19 cellular contexts compared by ENCODE assay signal in the genomic region with DNA sequence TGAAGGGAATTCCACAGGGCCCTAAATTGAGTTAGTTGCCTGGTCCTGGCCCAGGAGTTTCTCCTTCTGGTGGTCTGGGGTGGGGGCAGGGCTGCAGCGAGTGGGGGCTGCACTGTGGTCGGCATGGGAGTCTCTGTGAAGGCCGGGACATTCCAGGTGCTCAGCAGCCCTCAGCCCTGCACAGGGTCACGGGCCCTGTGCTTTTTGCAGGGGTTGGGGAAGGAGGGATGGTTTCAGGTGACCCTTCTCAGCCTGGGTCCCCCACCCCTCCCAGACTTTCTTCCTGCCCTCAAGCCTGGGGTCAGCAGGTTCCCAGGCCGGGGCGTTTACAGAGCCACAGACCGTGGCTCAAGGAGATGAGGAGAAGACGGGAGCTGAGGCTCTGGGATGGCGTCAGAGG. TPM values are rescaled to one million over a fixed set of nuclear protein-coding genes. Genes with fewer than 3 reads are reported as not detected.
"Had no signal": no experiment of that assay in that cellular context is flagged by ENCODE, and none has a peak within 500 bp of the region (broad histone marks: within the 10 kb centered on the region; RNA-seq: fewer than 3 reads in every experiment).

No MANE protein-coding gene starts in this region.

- H3K4me2 ChIP-seq: smooth muscle cell had no signal

- H3K4me3 Mint-ChIP-seq: effector memory CD8-positive, alpha-beta T cell; naive thymus-derived CD8-positive, alpha-beta T cell; stimulated activated effector memory CD8-positive, alpha-beta T cell treated with anti-CD3 and anti-CD28 coated beads, Interleukin-12 subunit alpha, Interleukin-12 subunit beta, amount 100 ng/mL, for 72 hours had no signal

- H3K4me1 ChIP-seq: parathyroid adenoma had no signal

- H3K27ac Mint-ChIP-seq: effector memory CD8-positive, alpha-beta T cell; naive thymus-derived CD8-positive, alpha-beta T cell; stimulated activated effector memory CD8-positive, alpha-beta T cell treated with anti-CD3 and anti-CD28 coated beads, Interleukin-12 subunit alpha, Interleukin-12 subunit beta, amount 100 ng/mL, for 72 hours had no signal

- H3K27ac ChIP-seq: lower lobe of right lung, neutrophil, parathyroid adenoma, right lobe of liver, stomach, thyroid gland had no signal

- H2AFZ ChIP-seq: parathyroid adenoma had no signal

- H3K27me3 Mint-ChIP-seq: effector memory CD8-positive, alpha-beta T cell; progenitor cell of endocrine pancreas had no signal

- H3K9me3 ChIP-seq: lower lobe of right lung, neutrophil, right lobe of liver, stomach, thyroid gland had no signal

- H3K36me3 Mint-ChIP-seq: naive thymus-derived CD8-positive, alpha-beta T cell; stimulated activated effector memory CD8-positive, alpha-beta T cell treated with anti-CD3 and anti-CD28 coated beads, Interleukin-12 subunit alpha, Interleukin-12 subunit beta, amount 100 ng/mL, for 72 hours had no signal

- H3K9me3 Mint-ChIP-seq: effector memory CD8-positive, alpha-beta T cell; naive thymus-derived CD8-positive, alpha-beta T cell; stimulated activated effector memory CD8-positive, alpha-beta T cell treated with anti-CD3 and anti-CD28 coated beads, Interleukin-12 subunit alpha, Interleukin-12 subunit beta, amount 100 ng/mL, for 72 hours had no signal

- H3K36me3 ChIP-seq: lower lobe of right lung, neutrophil, right lobe of liver, stomach, thyroid gland had no signal

- H3K79me2 ChIP-seq: parathyroid adenoma had no signal

- ATAC-seq: effector memory CD8-positive, alpha-beta T cell; left colon; lower lobe of right lung; naive thymus-derived CD8-positive, alpha-beta T cell; right lobe of liver; stimulated activated effector memory CD8-positive, alpha-beta T cell treated with anti-CD3 and anti-CD28 coated beads, Interleukin-12 subunit alpha, Interleukin-12 subunit beta, amount 100 ng/mL, for 72 hours had no signal

- H3K4me1 Mint-ChIP-seq: naive thymus-derived CD8-positive, alpha-beta T cell; stimulated activated effector memory CD8-positive, alpha-beta T cell treated with anti-CD3 and anti-CD28 coated beads, Interleukin-12 subunit alpha, Interleukin-12 subunit beta, amount 100 ng/mL, for 72 hours had no signal

- DNase-seq: cortex of kidney; effector memory CD8-positive, alpha-beta T cell; head of caudate nucleus; kidney glomerular epithelial cell; left colon; lower lobe of right lung; naive thymus-derived CD8-positive, alpha-beta T cell; right lobe of liver; stimulated activated CD4-positive, alpha-beta T cell treated with anti-CD3 and anti-CD28 coated beads, Interleukin-2, amount 100 ng/mL, for 24 hours; stimulated activated CD4-positive, alpha-beta T cell treated with anti-CD3 and anti-CD28 coated beads, Interleukin-4, amount 100 ng/mL, for 24 hours; stimulated activated naive CD4-positive, alpha-beta T cell treated with Interleukin-2 at 50 U/mL for 16 hours; stomach; thyroid gland; trophoblast cell had no signal

- H3K27me3 ChIP-seq: right lobe of liver, stomach, thyroid gland had no signal

- H3K9ac ChIP-seq: parathyroid adenoma had no signal

- H3K4me3 ChIP-seq: lower lobe of right lung, right lobe of liver, smooth muscle cell, stomach, thyroid gland had no signal

RNA-seq across cellular contexts. Expression of a gene that starts 7.8 kb away (rescaled TPM):
- total RNA-seq: naive thymus-derived CD8-positive, alpha-beta T cell had no signal
- polyA plus RNA-seq: naive thymus-derived CD8-positive, alpha-beta T cell had no signal
